9 cellular contexts compared by ENCODE assay signal in genomic region chr20:32574296-32575226, GRCh38. TPM values are rescaled to one million over a fixed set of nuclear protein-coding genes. Genes with fewer than 3 reads are reported as not detected.
DNase-seq lines count a peak whose midpoint lies in the region; ATAC-seq and TF ChIP-seq lines count a peak whose summit lies in the region.
"Had no signal": no experiment of that assay in that cellular context is flagged by ENCODE, and none has a peak within 500 bp of the region (broad histone marks: within the 10 kb centered on the region; RNA-seq: fewer than 3 reads in every experiment).

No MANE protein-coding gene starts in this region.

- no peaks in the 10 kb centered on the region for H3K27me3 Mint-ChIP-seq in activated CD8-positive, alpha-beta T cell treated with anti-CD3 and anti-CD28 coated beads, Interleukin-2, amount 10 ng/mL, durations not matched to agents 7 days and 5 days (ENCODE audit: low read depth)
- H3K27me3 Mint-ChIP-seq: brain had no signal

- POLR2A ChIA-PET in activated CD8-positive, alpha-beta T cell treated with anti-CD3 and anti-CD28 coated beads, Interleukin-2, amount 10 ng/mL, durations not matched to agents 7 days and 5 days (lab: Charles Lee), result interaction anchor here (1.0 kb wide), 1 partner anchor 35 kb away, joined by 4 read pairs; no protein-coding TSS in a partner anchor

- ATAC-seq in activated CD8-positive, alpha-beta T cell treated with anti-CD3 and anti-CD28 coated beads, Interleukin-2, amount 10 ng/mL, durations not matched to agents 7 days and 5 days, result peak; percentile 27
- ATAC-seq in left ventricle myocardium superior (peak; percentile 42), GM21576 (IDR thresholded peaks at IDR 0.05; ENCODE audit: unreplicated experiment) (no peak), GM21825 (IDR thresholded peaks at IDR 0.05; ENCODE audit: unreplicated experiment) (no peak)

- TF ChIP-seq CTCF in AG10803 (conservative IDR thresholded peaks at IDR 0.05; ENCODE audit: low read length) (no peak), KMS-11 (conservative IDR thresholded peaks at IDR 0.05; ENCODE audit: low read depth, low read length) (no peak), esophagus muscularis mucosa (IDR thresholded peaks at IDR 0.05) (no peak)

- WGBS in esophagus muscularis mucosa, result 60% methylated on average over 22 of the region's 34 CpGs

- H3K27ac ChIP-seq in KMS-11 (no peak overlapping the region), esophagus muscularis mucosa (replicated peaks in 1 of 4) (no peak overlapping the region)

- 0 out of 2 replicates have a peak, but pooled peaks cover 4% of the 10 kb centered on the region for H3K79me2 ChIP-seq in KMS-11 (ENCODE audit: insufficient read depth, low read depth)

- H3K4me2 ChIP-seq in KMS-11, result peak overlapping the region; percentile 33; the same call in 1 of the 2 replicates

- H3K4me3 Mint-ChIP-seq in activated CD8-positive, alpha-beta T cell treated with anti-CD3 and anti-CD28 coated beads, Interleukin-2, amount 10 ng/mL, durations not matched to agents 7 days and 5 days, result no peak overlapping the region
- H3K4me3 Mint-ChIP-seq: brain had no signal

- H3K9me3 Mint-ChIP-seq in activated CD8-positive, alpha-beta T cell treated with anti-CD3 and anti-CD28 coated beads, Interleukin-2, amount 10 ng/mL, durations not matched to agents 7 days and 5 days (ENCODE audit: insufficient read depth), result no peaks in the 10 kb centered on the region
- H3K9me3 Mint-ChIP-seq: brain had no signal

- no peak overlapping the region for H3K27ac Mint-ChIP-seq in activated CD8-positive, alpha-beta T cell treated with anti-CD3 and anti-CD28 coated beads, Interleukin-2, amount 10 ng/mL, durations not matched to agents 7 days and 5 days

- intact Hi-C loops in left ventricle myocardium superior (cut with micrococcal nuclease) (no loop called here), esophagus muscularis mucosa (cut with DNase I) (no loop called here)

- H2AFZ ChIP-seq in KMS-11 (ENCODE audit: low read depth), result no peak overlapping the region

- no peaks in the 10 kb centered on the region for H4K20me1 ChIP-seq in KMS-11 (ENCODE audit: insufficient read depth)

- no peaks in the 10 kb centered on the region for H3K36me3 ChIP-seq in KMS-11 (ENCODE audit: insufficient read depth)
- no peaks in the 10 kb centered on the region for H3K36me3 ChIP-seq in esophagus muscularis mucosa

- no peak overlapping the region for H3K4me3 ChIP-seq in AG10803 (ENCODE audit: low read length)
- H3K4me3 ChIP-seq in KMS-11 (IDR thresholded peaks at IDR 0.05; ENCODE audit: insufficient read depth, low read depth, low read length), result no peak overlapping the region
- H3K4me3 ChIP-seq in esophagus muscularis mucosa, result no peak overlapping the region

- no peak for TF ChIP-seq EP300 in esophagus muscularis mucosa (IDR thresholded peaks at IDR 0.05)

- no peak for TF ChIP-seq POLR2A in esophagus muscularis mucosa (IDR thresholded peaks at IDR 0.05; ENCODE audit: low read depth)

- no peaks in the 10 kb centered on the region for H3K36me3 Mint-ChIP-seq in activated CD8-positive, alpha-beta T cell treated with anti-CD3 and anti-CD28 coated beads, Interleukin-2, amount 10 ng/mL, durations not matched to agents 7 days and 5 days (ENCODE audit: low read depth)
- H3K36me3 Mint-ChIP-seq: brain had no signal

- DNase-seq in AG10803 (ENCODE audit: low read depth), result peak; percentile 71
- no peak for DNase-seq in activated CD8-positive, alpha-beta T cell treated with anti-CD3 and anti-CD28 coated beads, Interleukin-2, amount 10 ng/mL, durations not matched to agents 7 days and 5 days
- DNase-seq in left ventricle myocardium superior, result no peak
- peak; percentile 58 for DNase-seq in stromal cell of bone marrow (ENCODE audit: low read depth)
- no peak for DNase-seq in esophagus muscularis mucosa (ENCODE audit: extremely low spot score)

- no peaks in the 10 kb centered on the region for H3K9me3 ChIP-seq in esophagus muscularis mucosa

- H3K27me3 ChIP-seq in KMS-11 (ENCODE audit: insufficient read depth, low read depth) (no peaks in the 10 kb centered on the region), esophagus muscularis mucosa (no peaks in the 10 kb centered on the region)

- no peak overlapping the region for H3K9ac ChIP-seq in KMS-11

- peaks cover 37% of the 10 kb centered on the region for H3K4me1 ChIP-seq in KMS-11 (ENCODE audit: low read depth, poor library complexity, severe bottlenecking)
- peaks cover 0 to 9% (median 8%) of the 10 kb centered on the region in 4 donors for H3K4me1 ChIP-seq in esophagus muscularis mucosa

- H3K4me1 Mint-ChIP-seq in activated CD8-positive, alpha-beta T cell treated with anti-CD3 and anti-CD28 coated beads, Interleukin-2, amount 10 ng/mL, durations not matched to agents 7 days and 5 days (ENCODE audit: low read depth), result peaks cover 21% of the 10 kb centered on the region

- CTCF ChIA-PET in activated CD8-positive, alpha-beta T cell treated with anti-CD3 and anti-CD28 coated beads, Interleukin-2, amount 10 ng/mL, durations not matched to agents 7 days and 5 days (lab: Charles Lee), result interaction anchor here (0.8 kb wide), 1 partner anchor 35 kb away, joined by 3 read pairs; no protein-coding TSS in a partner anchor

RNA-seq across cellular contexts. Expression of gene NOL4L, which starts 10.6 kb away (rescaled TPM):
- total RNA-seq in activated CD8-positive, alpha-beta T cell treated with anti-CD3 and anti-CD28 coated beads, Interleukin-2, amount 10 ng/mL, durations not matched to agents 7 days and 5 days, result 10 to 100 TPM; 22.2 to 24.5 TPM
- total RNA-seq in left ventricle myocardium superior (5.2 TPM), esophagus muscularis mucosa (10 to 100 TPM in 2 of 4 donors, 1 to 10 TPM in 2; 5.8 to 19.4 (median 12.8) TPM)

Comparison
In these comparisons a context has a peak if more than half of its experiments do, and no peak if none do; other contexts are left out.
1. DNase-seq: peak in AG10803 (single experiment) and stromal cell of bone marrow (single experiment); none in activated CD8-positive, alpha-beta T cell treated with anti-CD3 and anti-CD28 coated beads, Interleukin-2, amount 10 ng/mL, durations not matched to agents 7 days and 5 days (single experiment), left ventricle myocardium superior (single experiment) and esophagus muscularis mucosa (single experiment).
2. ATAC-seq: peak in activated CD8-positive, alpha-beta T cell treated with anti-CD3 and anti-CD28 coated beads, Interleukin-2, amount 10 ng/mL, durations not matched to agents 7 days and 5 days (single experiment) and left ventricle myocardium superior (single experiment); none in GM21576 (single experiment) and GM21825 (single experiment).